7 cellular contexts compared by ENCODE assay signal in genomic region chr10:120972259-120972658, GRCh38.
"Had no signal": no experiment of that assay in that cellular context is flagged by ENCODE, and none has a peak within 500 bp of the region (broad histone marks: within the 10 kb centered on the region; RNA-seq: fewer than 3 reads in every experiment).

No MANE protein-coding gene starts in this region.

- H3K27ac ChIP-seq: HL-60 had no signal

- ATAC-seq: GM23338, HepG2 had no signal

- H2AFZ ChIP-seq: GM23338 had no signal

- H3K4me2 ChIP-seq: GM23338 had no signal

- H3K4me3 ChIP-seq: GM23338 had no signal

- DNase-seq: H9, HCEC 1CT, HFFc6, KBM-7 had no signal
